20 cellular contexts compared by ENCODE assay signal in the genomic region with DNA sequence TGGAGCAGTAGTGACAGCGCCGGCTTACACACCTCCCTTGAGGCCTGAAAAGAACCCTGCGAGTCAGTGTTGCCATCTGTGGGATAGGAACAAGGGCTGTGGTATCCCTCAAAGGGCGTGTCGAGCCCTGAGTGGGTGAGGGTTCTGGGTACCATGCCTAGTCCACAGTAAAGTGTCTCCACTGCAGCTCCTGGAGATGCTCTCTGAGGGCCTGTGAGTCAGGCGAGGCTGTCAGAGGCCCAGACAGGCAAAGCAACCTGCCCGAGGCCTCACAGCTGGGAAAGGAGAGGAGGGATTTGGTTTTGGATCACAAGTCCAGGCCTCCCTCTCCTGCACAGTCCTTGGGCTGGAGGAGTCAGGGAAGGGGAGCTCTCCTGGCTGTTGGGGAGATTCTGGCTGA. TPM values are rescaled to one million over a fixed set of nuclear protein-coding genes. Genes with fewer than 3 reads are reported as not detected.
A peak's percentile ranks its signal among the peaks of the same experiment; 100 is the strongest.
DNase-seq lines count a peak whose midpoint lies in the region; ATAC-seq and TF ChIP-seq lines count a peak whose summit lies in the region.
"Had no signal": no experiment of that assay in that cellular context is flagged by ENCODE, and none has a peak within 500 bp of the region (broad histone marks: within the 10 kb centered on the region; RNA-seq: fewer than 3 reads in every experiment).

No MANE protein-coding gene starts in this region.

- TF ChIP-seq CTCF in breast epithelium (IDR thresholded peaks at IDR 0.05) (no peak), MCF 10A (IDR thresholded peaks at IDR 0.05; ENCODE audit: unreplicated experiment) (no peak), Panc1 (IDR thresholded peaks at IDR 0.05) (no peak), epithelial cell of esophagus (IDR thresholded peaks at IDR 0.05; ENCODE audit: insufficient read depth, low read depth, low read length, missing control alignments) (no peak), prostate gland (IDR thresholded peaks at IDR 0.05) (no peak)

- in situ Hi-C loops in Panc1 (cut with HindIII; ENCODE audit: low pct_unique_long_range_greater_than_20kb, low sequenced_read_pairs): no loop called here

- H3K4me1 ChIP-seq in breast epithelium (no peaks in the 10 kb centered on the region), Panc1 (ENCODE audit: control insufficient read depth, insufficient read depth, low read length) (no peaks in the 10 kb centered on the region), prostate gland (replicated peaks) (no peaks in the 10 kb centered on the region)

- TF ChIP-seq POLR2A in breast epithelium (IDR thresholded peaks at IDR 0.05): no peak
- no peak for TF ChIP-seq POLR2A in prostate gland (IDR thresholded peaks at IDR 0.05)

- WGBS in prostate gland: 82% methylated on average over 7 of the region's 7 CpGs

- no peaks in the 10 kb centered on the region for H3K36me3 Mint-ChIP-seq in MCF 10A (ENCODE audit: insufficient read depth, unreplicated experiment)
- no peaks in the 10 kb centered on the region for H3K36me3 Mint-ChIP-seq in stimulated activated naive B cell treated with anti-CD40 and anti-IgM and Interleukin-4, amounts not matched to agents 10 μg/mL and 1 μg/mL and 100 μg/mL, for 72 hours
- H3K36me3 Mint-ChIP-seq: immature natural killer cell had no signal

- no peaks in the 10 kb centered on the region for H3K9me3 Mint-ChIP-seq in MCF 10A (ENCODE audit: unreplicated experiment)
- no peaks in the 10 kb centered on the region for H3K9me3 Mint-ChIP-seq in stimulated activated naive B cell treated with anti-CD40 and anti-IgM and Interleukin-4, amounts not matched to agents 10 μg/mL and 1 μg/mL and 100 μg/mL, for 72 hours
- H3K9me3 Mint-ChIP-seq: activated B cell treated with CpG ODN at 0.5 μM for 24 hours; activated naive CD4-positive, alpha-beta T cell treated with anti-CD3 and anti-CD28 coated beads for 36 hours; immature natural killer cell had no signal

- no peaks in the 10 kb centered on the region for H3K4me1 Mint-ChIP-seq in MCF 10A (ENCODE audit: insufficient read depth, unreplicated experiment)
- peaks cover 0 to 5% of the 10 kb centered on the region in 2 donors for H3K4me1 Mint-ChIP-seq in stimulated activated naive B cell treated with anti-CD40 and anti-IgM and Interleukin-4, amounts not matched to agents 10 μg/mL and 1 μg/mL and 100 μg/mL, for 72 hours
- H3K4me1 Mint-ChIP-seq: activated B cell treated with CpG ODN at 0.5 μM for 24 hours, immature natural killer cell had no signal

- peak overlapping the region in 1 of 3 donors; percentile 19 for H3K4me3 ChIP-seq in breast epithelium
- no peak overlapping the region for H3K4me3 ChIP-seq in Panc1 (ENCODE audit: low read depth in 2 of 2, low read length in 2 of 2)
- H3K4me3 ChIP-seq in epithelial cell of esophagus (ENCODE audit: low read length): no peak overlapping the region
- H3K4me3 ChIP-seq in prostate gland: no peak overlapping the region
- H3K4me3 ChIP-seq: K562 had no signal

- no TSS peak for BruUV-seq in MCF 10A (replicated peaks; lab: Mats Ljungman, UMichigan)
- BruUV-seq in Panc1 (replicated peaks; lab: Mats Ljungman, UMichigan): no TSS peak

- CTCF ChIA-PET in MCF 10A (lab: Yijun Ruan, JAX) (no interaction called here), Panc1 (lab: Charles Lee) (no interaction called here)

- peaks cover 32% of the 10 kb centered on the region for H3K27me3 Mint-ChIP-seq in MCF 10A (ENCODE audit: insufficient read depth, unreplicated experiment)
- H3K27me3 Mint-ChIP-seq in stimulated activated naive B cell treated with anti-CD40 and anti-IgM and Interleukin-4, amounts not matched to agents 10 μg/mL and 1 μg/mL and 100 μg/mL, for 72 hours: peaks cover 22 to 84% of the 10 kb centered on the region in 2 donors

- no peak for DNase-seq in breast epithelium (ENCODE audit: low spot score in 2 of 2)
- no peak for DNase-seq in MCF 10A (ENCODE audit: unreplicated experiment)
- no peak for DNase-seq in Panc1 (ENCODE audit: low read depth, low spot score)
- peak; percentile 45 for DNase-seq in epithelial cell of esophagus (ENCODE audit: low read depth)
- no peak for DNase-seq in stimulated activated naive B cell treated with anti-CD40 and anti-IgM and Interleukin-4, amounts not matched to agents 10 μg/mL and 1 μg/mL and 100 μg/mL, for 72 hours
- no peak for DNase-seq in HCEC 1CT
- DNase-seq in prostate gland (ENCODE audit: low spot score): no peak
- DNase-seq in NOMO-1 treated with dmso at 0.1 percent for 144 hours (lab: John Stamatoyannopoulos, UW; ENCODE audit: unreplicated experiment): no peak
- DNase-seq: activated B cell treated with CpG ODN at 0.5 μM for 24 hours; activated naive CD4-positive, alpha-beta T cell treated with anti-CD3 and anti-CD28 coated beads for 36 hours; DMS79 treated with DMSO at 0.1 percent for 48 hours; head of caudate nucleus; immature natural killer cell; NCI-H1694; NCI-H774; T-helper 9 cell had no signal

- H3K27ac ChIP-seq in breast epithelium (peak overlapping the region; percentile 45 to 75), Panc1 (ENCODE audit: low read length) (no peak overlapping the region), prostate gland (no peak overlapping the region)

- H3K9me3 ChIP-seq in breast epithelium (no peaks in the 10 kb centered on the region), Panc1 (ENCODE audit: control insufficient read depth, insufficient read depth, low read depth, low read length) (no peaks in the 10 kb centered on the region), prostate gland (no peaks in the 10 kb centered on the region)

- H3K27ac Mint-ChIP-seq in MCF 10A (ENCODE audit: low read depth, unreplicated experiment): no peak overlapping the region
- H3K27ac Mint-ChIP-seq in stimulated activated naive B cell treated with anti-CD40 and anti-IgM and Interleukin-4, amounts not matched to agents 10 μg/mL and 1 μg/mL and 100 μg/mL, for 72 hours: no peak overlapping the region
- H3K27ac Mint-ChIP-seq: activated B cell treated with CpG ODN at 0.5 μM for 24 hours; activated naive CD4-positive, alpha-beta T cell treated with anti-CD3 and anti-CD28 coated beads for 36 hours; immature natural killer cell had no signal

- POLR2A ChIA-PET in MCF 10A (lab: Yijun Ruan, JAX) (no interaction called here), Panc1 (lab: Charles Lee) (interaction anchor here (0.6 kb wide), 1 partner anchor 1267 kb away, joined by 4 read pairs; no protein-coding TSS in a partner anchor)

- intact Hi-C loops in breast epithelium (cut with DNase I; ENCODE audit: low total_unique reads): no loop called here
- intact Hi-C loops in MCF 10A (cut with micrococcal nuclease): no loop called here
- intact Hi-C loops in Panc1 (cut with micrococcal nuclease; ENCODE audit: unreplicated experiment): no loop called here
- intact Hi-C loops in prostate gland (cut with DNase I): no loop called here

- no peaks in the 10 kb centered on the region for H3K36me3 ChIP-seq in breast epithelium
- no peaks in the 10 kb centered on the region for H3K36me3 ChIP-seq in Panc1 (ENCODE audit: control insufficient read depth, insufficient read depth, low read length)
- no peaks in the 10 kb centered on the region for H3K36me3 ChIP-seq in prostate gland

- ATAC-seq in Panc1: peak; percentile 32; the same call in 1 of the 2 replicates
- peak; percentile 29 to 58 for ATAC-seq in stimulated activated naive B cell treated with anti-CD40 and anti-IgM and Interleukin-4, amounts not matched to agents 10 μg/mL and 1 μg/mL and 100 μg/mL, for 72 hours (replicated peaks)
- ATAC-seq: K562 had no signal

- no peak overlapping the region for H3K4me3 Mint-ChIP-seq in MCF 10A (ENCODE audit: unreplicated experiment)
- H3K4me3 Mint-ChIP-seq in stimulated activated naive B cell treated with anti-CD40 and anti-IgM and Interleukin-4, amounts not matched to agents 10 μg/mL and 1 μg/mL and 100 μg/mL, for 72 hours: no peak overlapping the region
- H3K4me3 Mint-ChIP-seq: activated B cell treated with CpG ODN at 0.5 μM for 24 hours; activated naive CD4-positive, alpha-beta T cell treated with anti-CD3 and anti-CD28 coated beads for 36 hours; immature natural killer cell had no signal

- H3K27me3 ChIP-seq in breast epithelium (no peaks in the 10 kb centered on the region), Panc1 (ENCODE audit: control insufficient read depth, insufficient read depth, low read length) (no peaks in the 10 kb centered on the region), prostate gland (replicated peaks; ENCODE audit: insufficient read depth) (peaks cover 4% of the 10 kb centered on the region)

RNA-seq across cellular contexts. Expression of gene PRRX2, which starts 6.1 kb away (rescaled TPM):
- total RNA-seq in breast epithelium (10 to 100 TPM in 1 of 3 donors, 1 to 10 TPM in 2; 4.4 to 35.1 (median 9.9) TPM), MCF 10A (2022) (not detected in 2 replicates), Panc1 (2021; ENCODE audit: unreplicated experiment) (6.3 TPM), prostate gland (10 to 100 TPM in 1 of 2 donors, 1 to 10 TPM in 1; 4.3 to 14.3 TPM)
- 10.7 TPM for polyA plus RNA-seq in Panc1 (2012; ENCODE audit: insufficient read length)
- total RNA-seq: activated B cell treated with CpG ODN at 0.5 μM for 24 hours, K562 had no signal

RNA-seq across cellular contexts. Expression of gene ASB6, which starts 29.6 kb away (rescaled TPM):
- total RNA-seq in breast epithelium (10 to 100 TPM; 11.2 to 24.4 (median 21.6) TPM), MCF 10A (2022) (14.4 TPM in 2 replicates), Panc1 (2021; ENCODE audit: unreplicated experiment) (14.3 TPM), prostate gland (10 to 100 TPM; 25.2 to 50.3 TPM)
- polyA plus RNA-seq in Panc1 (2012; ENCODE audit: insufficient read length): 14.2 TPM

RNA-seq across cellular contexts. Expression of gene NTMT1, which starts 45.6 kb away (rescaled TPM):
- total RNA-seq in breast epithelium (10 to 100 TPM; 17.8 to 31.1 (median 27.4) TPM), MCF 10A (2022) (32.9 and 49.2 TPM in 2 replicates), Panc1 (2021; ENCODE audit: unreplicated experiment) (47.5 TPM), prostate gland (10 to 100 TPM; 25.4 to 53.7 TPM)
- polyA plus RNA-seq in Panc1 (2012; ENCODE audit: insufficient read length): 56.7 TPM

RNA-seq across cellular contexts. Expression of gene C9orf50, which starts 50.6 kb away (rescaled TPM):
- total RNA-seq in breast epithelium (under 1 TPM in 1 of 3 donors, not detected in 2; 0.48 TPM), MCF 10A (2022) (0.20 TPM in 1 of 2 replicates, not detected in the other), Panc1 (2021; ENCODE audit: unreplicated experiment) (not detected), prostate gland (not detected)
- polyA plus RNA-seq in Panc1 (2012; ENCODE audit: insufficient read length): not detected
- total RNA-seq: activated B cell treated with CpG ODN at 0.5 μM for 24 hours; activated naive CD4-positive, alpha-beta T cell treated with anti-CD3 and anti-CD28 coated beads for 36 hours; K562; lower leg skin; SK-MEL-5; temporal lobe had no signal
- polyA plus RNA-seq: immature natural killer cell, K562 had no signal

Comparison
In these comparisons a context has a peak if more than half of its experiments do, and no peak if none do; other contexts are left out.
1. H3K27ac ChIP-seq: peak in breast epithelium (2 of 2); none in Panc1 (single experiment) and prostate gland (0 of 2).